In the genomic region with DNA sequence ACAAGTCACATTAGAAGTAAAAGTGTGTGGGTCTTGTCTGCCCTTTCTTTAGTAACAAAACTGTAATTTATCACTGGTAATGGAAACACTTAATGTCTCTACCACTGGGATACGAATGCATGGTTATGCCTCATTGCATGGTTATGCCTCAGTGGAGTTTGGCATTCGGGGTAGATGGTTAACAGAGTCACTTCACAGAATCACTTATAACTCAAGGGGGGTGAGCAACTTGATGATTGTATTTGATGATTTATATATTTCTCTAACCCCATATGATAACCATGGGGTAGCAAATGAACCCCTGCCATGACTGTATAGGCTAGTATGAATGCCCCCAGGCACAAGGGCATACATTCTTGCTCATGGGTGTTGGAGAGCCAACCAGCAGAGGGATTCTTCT, we compare ENCODE assay signal across 22 cellular contexts. TPM values are rescaled to one million over a fixed set of nuclear protein-coding genes. Genes with fewer than 3 reads are reported as not detected.
DNase-seq lines count a peak whose midpoint lies in the region; ATAC-seq and TF ChIP-seq lines count a peak whose summit lies in the region.
"Had no signal": no experiment of that assay in that cellular context is flagged by ENCODE, and none has a peak within 500 bp of the region (broad histone marks: within the 10 kb centered on the region; RNA-seq: fewer than 3 reads in every experiment).

No MANE protein-coding gene starts in this region.

- no peak overlapping the region for H3K18ac ChIP-seq in mesenchymal stem cell (ENCODE audit: low read depth in 1 of 2, low read length in 2 of 2)

- H3K9ac ChIP-seq in OCI-LY3 (ENCODE audit: low read length), result no peak overlapping the region
- no peak overlapping the region for H3K9ac ChIP-seq in mesenchymal stem cell (ENCODE audit: low read length)

- H3K9me3 ChIP-seq in OCI-LY3 (ENCODE audit: insufficient read depth, low read length), result no peaks in the 10 kb centered on the region
- H3K9me3 ChIP-seq in mesenchymal stem cell (ENCODE audit: control insufficient read depth, low read length), result no peaks in the 10 kb centered on the region
- H3K9me3 ChIP-seq: A549, spleen, vagina had no signal

- no peak overlapping the region for H2BK5ac ChIP-seq in mesenchymal stem cell (ENCODE audit: low read depth, low read length, poor library complexity, severe bottlenecking)

- no peaks in the 10 kb centered on the region for H3K4me1 Mint-ChIP-seq in natural killer cell

- no peak overlapping the region for H3K4me3 Mint-ChIP-seq in natural killer cell
- H3K4me3 Mint-ChIP-seq: activated B cell treated with CpG ODN at 0.5 μM for 24 hours; activated CD8-positive, alpha-beta T cell treated with anti-CD3 and anti-CD28 coated beads for 36 hours; activated T-cell treated with anti-CD3 and anti-CD28 coated beads, Interleukin-2, amount 50 U/mL, for 4 hours had no signal

- no peak overlapping the region for H4K91ac ChIP-seq in mesenchymal stem cell (ENCODE audit: low read length)

- H3K9me3 Mint-ChIP-seq in natural killer cell, result no peaks in the 10 kb centered on the region
- H3K9me3 Mint-ChIP-seq: activated B cell treated with CpG ODN at 0.5 μM for 24 hours; activated CD8-positive, alpha-beta T cell treated with anti-CD3 and anti-CD28 coated beads for 36 hours; activated T-cell treated with anti-CD3 and anti-CD28 coated beads, Interleukin-2, amount 50 U/mL, for 4 hours had no signal

- in situ Hi-C loops in ACHN (cut with HindIII; ENCODE audit: low pct_ligation_motif_present, low pct_unique_long_range_greater_than_20kb, low sequenced_read_pairs), result no loop called here

- no peak overlapping the region for H3K4ac ChIP-seq in mesenchymal stem cell (ENCODE audit: low read depth in 1 of 2, low read length in 2 of 2)

- H4K8ac ChIP-seq in mesenchymal stem cell (ENCODE audit: low read length), result no peak overlapping the region

- H3K4me3 ChIP-seq in OCI-LY3 (ENCODE audit: low read length) (no peak overlapping the region; the same call in 1 of the 2 replicates), mesenchymal stem cell (ENCODE audit: insufficient read depth in 1 of 2, low read depth in 1 of 2, low read length in 2 of 2) (peak overlapping the region in 1 of 2 experiments; percentile 81)
- H3K4me3 ChIP-seq: A549, spleen had no signal

- H3K4me2 ChIP-seq in OCI-LY3 (ENCODE audit: low read length) (peak overlapping the region; percentile 32; the same call in 1 of the 2 replicates), mesenchymal stem cell (ENCODE audit: low read length, poor library complexity, severe bottlenecking) (peak overlapping the region; percentile 63)
- H3K4me2 ChIP-seq: A549 had no signal

- intact Hi-C loops in natural killer cell (cut with micrococcal nuclease), result no loop called here

- H3K79me1 ChIP-seq in mesenchymal stem cell (replicated peaks; ENCODE audit: low read length, poor library complexity, severe bottlenecking), result no peaks in the 10 kb centered on the region

- H3K36me3 Mint-ChIP-seq in natural killer cell, result no peaks in the 10 kb centered on the region
- H3K36me3 Mint-ChIP-seq: naive thymus-derived CD8-positive, alpha-beta T cell had no signal

- H3K27ac ChIP-seq in OCI-LY3 (ENCODE audit: low read length) (no peak overlapping the region), mesenchymal stem cell (ENCODE audit: low read length, poor library complexity, severe bottlenecking) (peak overlapping the region; percentile 84)
- H3K27ac ChIP-seq: A549, C4-2B, spleen, vagina had no signal

- no peak overlapping the region for H2BK120ac ChIP-seq in mesenchymal stem cell (ENCODE audit: low read depth, low read length)

- H3K23ac ChIP-seq in mesenchymal stem cell (ENCODE audit: low read length in 2 of 2), result no peak overlapping the region

- H4K20me1 ChIP-seq in OCI-LY3 (ENCODE audit: insufficient read depth, low read length), result no peaks in the 10 kb centered on the region

- H3K36me3 ChIP-seq in OCI-LY3 (replicated peaks; ENCODE audit: low read depth, low read length), result no peaks in the 10 kb centered on the region
- H3K36me3 ChIP-seq in mesenchymal stem cell (ENCODE audit: control insufficient read depth in 1 of 2, insufficient read depth in 2 of 2, low read depth in 1 of 2, low read length in 2 of 2), result no peaks in the 10 kb centered on the region
- H3K36me3 ChIP-seq: spleen, vagina had no signal

- H2BK12ac ChIP-seq in mesenchymal stem cell (ENCODE audit: low read length in 2 of 2), result no peak overlapping the region

- H2AK5ac ChIP-seq in mesenchymal stem cell (ENCODE audit: low read length, severe bottlenecking), result no peak overlapping the region

- H2AFZ ChIP-seq in OCI-LY3 (ENCODE audit: low read depth, low read length) (no peak overlapping the region), mesenchymal stem cell (ENCODE audit: low read depth, low read length) (no peak overlapping the region)

- ATAC-seq in GM18861 (IDR thresholded peaks at IDR 0.05; ENCODE audit: unreplicated experiment) (peak; percentile 68), natural killer cell (no peak)
- ATAC-seq: A549; activated CD8-positive, alpha-beta T cell treated with anti-CD3 and anti-CD28 coated beads for 36 hours; activated T-cell treated with anti-CD3 and anti-CD28 coated beads, Interleukin-2, amount 50 U/mL, for 4 hours; naive thymus-derived CD8-positive, alpha-beta T cell; SK-N-SH treated with all-trans-retinoic acid at 6 μM for 48 hours had no signal

- H3K27ac Mint-ChIP-seq in natural killer cell, result no peak overlapping the region
- H3K27ac Mint-ChIP-seq: activated B cell treated with CpG ODN at 0.5 μM for 24 hours; activated CD8-positive, alpha-beta T cell treated with anti-CD3 and anti-CD28 coated beads for 36 hours; naive thymus-derived CD8-positive, alpha-beta T cell had no signal

- H3K27me3 ChIP-seq in OCI-LY3 (ENCODE audit: low read depth, low read length) (peaks cover 8% of the 10 kb centered on the region; the same call in 1 of the 2 replicates), mesenchymal stem cell (ENCODE audit: control insufficient read depth in 1 of 2, insufficient read depth in 1 of 2, low read length in 2 of 2) (no peaks in the 10 kb centered on the region)
- H3K27me3 ChIP-seq: vagina had no signal

- no peaks in the 10 kb centered on the region; the same call in 1 of the 2 replicates for H3K4me1 ChIP-seq in OCI-LY3 (ENCODE audit: low read length)
- H3K4me1 ChIP-seq in mesenchymal stem cell (ENCODE audit: control insufficient read depth, insufficient read depth, low read depth, low read length), result peaks cover 6% of the 10 kb centered on the region
- H3K4me1 ChIP-seq: A549, vagina had no signal

- peaks cover 28 to 65% of the 10 kb centered on the region in 2 donors for H3K27me3 Mint-ChIP-seq in natural killer cell (ENCODE audit: low read depth in 2 of 2)

- H2BK15ac ChIP-seq in mesenchymal stem cell (ENCODE audit: low read depth, poor library complexity, severe bottlenecking), result no peak overlapping the region

- no CpG with 5 or more reads among the region's 2 CpGs for WGBS in mesenchymal stem cell

- no peaks in the 10 kb centered on the region for H3K79me2 ChIP-seq in OCI-LY3 (ENCODE audit: low read length)

- DNase-seq in ACHN, result peak; percentile 75
- DNase-seq in mesenchymal stem cell, result no peak
- DNase-seq in NCI-H446 treated with DMSO at 0.1 percent for 48 hours (lab: John Stamatoyannopoulos, UW), result no peak
- DNase-seq in LoVo (ENCODE audit: low spot score), result no peak
- DNase-seq in activated CD8-positive, alpha-beta memory T cell treated with anti-CD3 and anti-CD28 coated beads, Interleukin-2, amount 50 U/mL, for 48 hours, result no peak
- DNase-seq in natural killer cell, result no peak
- DNase-seq: activated B cell treated with CpG ODN at 0.5 μM for 24 hours; activated CD8-positive, alpha-beta T cell treated with anti-CD3 and anti-CD28 coated beads for 36 hours; activated naive CD4-positive, alpha-beta T cell treated with anti-CD3 and anti-CD28 coated beads, Interleukin-2, amount 50 U/mL, for 16 hours; activated T-cell treated with anti-CD3 and anti-CD28 coated beads, Interleukin-2, amount 50 U/mL, for 4 hours; DMS153; naive thymus-derived CD8-positive, alpha-beta T cell; NCI-H1436; spleen; substantia nigra; T-helper 9 cell had no signal

- no peak for TF ChIP-seq CTCF in OCI-LY3 (IDR thresholded peaks at IDR 0.05; ENCODE audit: low read depth, low read length)
- TF ChIP-seq CTCF in natural killer cell (IDR thresholded peaks at IDR 0.05), result no peak

- H3K14ac ChIP-seq in mesenchymal stem cell (ENCODE audit: low read length in 2 of 2), result no peak overlapping the region

RNA-seq across cellular contexts. Expression of gene ARHGAP6, which starts 1.6 kb away (rescaled TPM):
- 13.8 TPM for polyA plus RNA-seq in mesenchymal stem cell (2013, experiment 1 of 2)
- 13.6 TPM for polyA plus RNA-seq in mesenchymal stem cell (2013, experiment 2 of 2)
- 1 to 10 TPM in 2 of 3 donors, under 1 TPM in 1; 0.32 to 1.9 (median 1.8) TPM for total RNA-seq in natural killer cell
- total RNA-seq: activated CD8-positive, alpha-beta T cell treated with anti-CD3 and anti-CD28 coated beads for 36 hours had no signal
- polyA plus RNA-seq: naive thymus-derived CD8-positive, alpha-beta T cell had no signal
